ENCODE assay signal across 14 cellular contexts in genomic region chr1:60133848-60134247, GRCh38.
DNase-seq lines count a peak whose midpoint lies in the region; ATAC-seq and TF ChIP-seq lines count a peak whose summit lies in the region.
"Had no signal": no experiment of that assay in that cellular context is flagged by ENCODE, and none has a peak within 500 bp of the region (broad histone marks: within the 10 kb centered on the region; RNA-seq: fewer than 3 reads in every experiment).

No MANE protein-coding gene starts in this region.

- no peaks in the 10 kb centered on the region for H3K36me3 ChIP-seq in BLaER1 treated with 17β-estradiol and CSF1 and Interleukin-3, amounts not matched to agents 10 nM and 100 nM
- H3K36me3 ChIP-seq in mucosa of descending colon (ENCODE audit: low read depth) = no peaks in the 10 kb centered on the region
- H3K36me3 ChIP-seq: left ventricle myocardium inferior had no signal

- H3K27ac ChIP-seq in BLaER1 treated with 17β-estradiol and CSF1 and Interleukin-3, amounts not matched to agents 10 nM and 100 nM = no peak overlapping the region
- H3K27ac ChIP-seq: left ventricle myocardium inferior had no signal

- H3K9me3 ChIP-seq in BLaER1 treated with 17β-estradiol and CSF1 and Interleukin-3, amounts not matched to agents 10 nM and 100 nM (replicated peaks in 1 of 11) = peaks cover 0 to 13% (median 0%) of the 10 kb centered on the region in 11 experiments; a peak in 3 of 22 replicates
- H3K9me3 ChIP-seq in mucosa of descending colon = no peaks in the 10 kb centered on the region
- H3K9me3 ChIP-seq: left ventricle myocardium inferior had no signal

- no peak for TF ChIP-seq CTCF in astrocyte of the cerebellum (IDR thresholded peaks at IDR 0.05; ENCODE audit: low read depth, low read length, missing control alignments)
- TF ChIP-seq CTCF in mucosa of descending colon (IDR thresholded peaks at IDR 0.05) = no peak

- ATAC-seq in mucosa of descending colon = peak; percentile 46
- ATAC-seq in stimulated activated naive CD8-positive, alpha-beta T cell treated with anti-CD3 and anti-CD28 coated beads, Interleukin-15, Interleukin-2, amounts not matched to agents 100 U/mL and 50 U/mL, for 24 hours = no peak
- ATAC-seq in GM18505 (IDR thresholded peaks at IDR 0.05; ENCODE audit: unreplicated experiment) = no peak
- ATAC-seq: stimulated activated memory B cell treated with anti-CD40 and anti-IgM and Interleukin-4, amounts not matched to agents 10 μg/mL and 1 μg/mL and 100 μg/mL, for 72 hours had no signal

- no peak overlapping the region for H3K4me3 ChIP-seq in BLaER1 treated with 17β-estradiol and CSF1 and Interleukin-3, amounts not matched to agents 10 nM and 100 nM
- H3K4me3 ChIP-seq in astrocyte of the cerebellum (ENCODE audit: low read depth, low read length) (no peak overlapping the region), mucosa of descending colon (no peak overlapping the region)
- H3K4me3 ChIP-seq: coronary artery, left ventricle myocardium inferior had no signal

- in situ Hi-C loops in astrocyte of the cerebellum (cut with HindIII; ENCODE audit: low sequenced_read_pairs) = no loop called here

- DNase-seq in HT1080 (ENCODE audit: low read depth) = peak; percentile 48
- DNase-seq in astrocyte of the cerebellum (ENCODE audit: low read depth) = peak; percentile 86
- DNase-seq in mucosa of descending colon = no peak
- DNase-seq in stimulated activated naive CD8-positive, alpha-beta T cell treated with anti-CD3 and anti-CD28 coated beads, Interleukin-15, Interleukin-2, amounts not matched to agents 100 U/mL and 50 U/mL, for 24 hours = no peak
- DNase-seq in NOMO-1 treated with DMSO at 0.1 percent for 48 hours (lab: John Stamatoyannopoulos, UW; ENCODE audit: unreplicated experiment) = no peak
- DNase-seq in activated naive CD4-positive, alpha-beta T cell (lab: John Stamatoyannopoulos, UW) = no peak
- DNase-seq: activated CD4-positive, alpha-beta T cell treated with anti-CD3 and anti-CD28 coated beads, Interleukin-2, amount 50 U/mL, for 48 hours; activated gamma-delta T cell treated with Interleukin-2 at 50 U/mL for 16 hours; left ventricle myocardium inferior; NCI-H1417 treated with DMSO at 0.1 percent for 48 hours had no signal

- intact Hi-C loops in mucosa of descending colon (cut with DNase I, micrococcal nuclease) = no loop called here

- no peaks in the 10 kb centered on the region for H4K20me1 ChIP-seq in BLaER1 treated with 17β-estradiol and CSF1 and Interleukin-3, amounts not matched to agents 10 nM and 100 nM

- no peaks in the 10 kb centered on the region for H3K27me3 ChIP-seq in BLaER1 treated with 17β-estradiol and CSF1 and Interleukin-3, amounts not matched to agents 10 nM and 100 nM

- H3K4me2 ChIP-seq in BLaER1 treated with 17β-estradiol and CSF1 and Interleukin-3, amounts not matched to agents 10 nM and 100 nM = peak overlapping the region; percentile 52 to 75 (median 68); a peak in 19 of 22 replicates

- H3K9ac ChIP-seq in BLaER1 treated with 17β-estradiol and CSF1 and Interleukin-3, amounts not matched to agents 10 nM and 100 nM = no peak overlapping the region

- peaks cover 15 to 32% (median 22%) of the 10 kb centered on the region in 10 experiments for H3K4me1 ChIP-seq in BLaER1 treated with 17β-estradiol and CSF1 and Interleukin-3, amounts not matched to agents 10 nM and 100 nM
- peaks cover 9% of the 10 kb centered on the region for H3K4me1 ChIP-seq in mucosa of descending colon (ENCODE audit: low read depth)
- H3K4me1 ChIP-seq: left ventricle myocardium inferior had no signal

- TF ChIP-seq POLR2A in GM18505 (IDR thresholded peaks at IDR 0.05; ENCODE audit: borderline replicate concordance, extremely low read depth, insufficient read depth, insufficient read length) = no peak

Comparison
In these comparisons a context has a peak if more than half of its experiments do, and no peak if none do; other contexts are left out.
1. DNase-seq: peak in HT1080 (single experiment) and astrocyte of the cerebellum (single experiment); none in mucosa of descending colon (0 of 3), stimulated activated naive CD8-positive, alpha-beta T cell treated with anti-CD3 and anti-CD28 coated beads, Interleukin-15, Interleukin-2, amounts not matched to agents 100 U/mL and 50 U/mL, for 24 hours (single experiment), NOMO-1 treated with DMSO at 0.1 percent for 48 hours (single experiment) and activated naive CD4-positive, alpha-beta T cell (0 of 4).